ENCODE assay signal across 8 cellular contexts in genomic region chr3:100708989-100709839, GRCh38. TPM values are rescaled to one million over a fixed set of nuclear protein-coding genes. Genes with fewer than 3 reads are reported as not detected.
DNase-seq lines count a peak whose midpoint lies in the region; ATAC-seq lines count a peak whose summit lies in the region.

TSS of gene TFG (plus strand) at chr3:100709494. CDS start at chr3:100713686, 4,192 bp downstream.

- H3K9me3 ChIP-seq in aorta (ENCODE audit: control insufficient read depth, low read length): no peaks in the 10 kb centered on the region

- H3K27me3 ChIP-seq in rectal smooth muscle tissue (ENCODE audit: control insufficient read depth, insufficient read depth, low read length) (no peaks in the 10 kb centered on the region), aorta (ENCODE audit: control insufficient read depth in 1 of 2, insufficient read depth in 2 of 2, low read length in 1 of 2) (peaks cover 0 to 2% of the 10 kb centered on the region in 2 donors)

- H3K4me3 ChIP-seq in rectal smooth muscle tissue (ENCODE audit: low read length): peak within 1 kb of the TSS; percentile 79
- peak within 1 kb of the TSS; percentile 69 to 98 for H3K4me3 ChIP-seq in aorta (ENCODE audit: low read length in 2 of 2)

- WGBS in aorta, 2 donors: 0% methylated on average over 66 to 76 of the region's 76 CpGs

- ATAC-seq in GM18508 (IDR thresholded peaks at IDR 0.05; ENCODE audit: insufficient read depth, unreplicated experiment): peak; percentile 91
- peak; percentile 97 for ATAC-seq in HG03025 (IDR thresholded peaks at IDR 0.05; ENCODE audit: low FRiP score, unreplicated experiment)
- ATAC-seq in aorta (ENCODE audit: low FRiP score): peak; percentile 99

- peak; percentile 98 to 99 for DNase-seq in NCI-H2081 (lab: John Stamatoyannopoulos, UW)
- DNase-seq in T1000 (lab: John Stamatoyannopoulos, UW): peak; percentile 98
- peak; percentile 100 for DNase-seq in astrocyte of the hippocampus (ENCODE audit: low read depth, low spot score)
- peak; percentile 98 for DNase-seq in hepatic stellate cell (ENCODE audit: low spot score)
- DNase-seq in aorta: peak; percentile 99 to 100

- H3K4me1 ChIP-seq in rectal smooth muscle tissue (ENCODE audit: control insufficient read depth, insufficient read depth, low read length) (peaks cover 3% of the 10 kb centered on the region), aorta (ENCODE audit: control insufficient read depth in 1 of 2, insufficient read depth in 2 of 2, low read length in 2 of 2) (peaks cover 0 to 3% of the 10 kb centered on the region in 2 donors)

- H3K9ac ChIP-seq in rectal smooth muscle tissue (ENCODE audit: low read length): peak within 1 kb of the TSS; percentile 47

- H3K27ac ChIP-seq in rectal smooth muscle tissue (ENCODE audit: low read depth, low read length) (peak within 1 kb of the TSS; percentile 95), aorta (ENCODE audit: low read depth in 1 of 2, low read length in 2 of 2) (peak within 1 kb of the TSS in 1 of 2 donors; percentile 93)

- intact Hi-C loops in aorta (cut with DNase I): no loop called here

- no peaks in the 10 kb centered on the region for H3K36me3 ChIP-seq in rectal smooth muscle tissue (ENCODE audit: control insufficient read depth, insufficient read depth, low read length)
- H3K36me3 ChIP-seq in aorta (ENCODE audit: control insufficient read depth in 1 of 2, insufficient read depth in 2 of 2, low read length in 1 of 2): no peaks in the 10 kb centered on the region

RNA-seq across cellular contexts. Expression of gene TFG, which starts in this region (rescaled TPM):
- 10 to 100 TPM; 71.8 to 71.9 TPM for total RNA-seq in aorta
- polyA plus RNA-seq in aorta: 10 to 100 TPM; 52.3 to 54.8 TPM
